ENCODE assay signal across 1 cellular context in the genomic region with DNA sequence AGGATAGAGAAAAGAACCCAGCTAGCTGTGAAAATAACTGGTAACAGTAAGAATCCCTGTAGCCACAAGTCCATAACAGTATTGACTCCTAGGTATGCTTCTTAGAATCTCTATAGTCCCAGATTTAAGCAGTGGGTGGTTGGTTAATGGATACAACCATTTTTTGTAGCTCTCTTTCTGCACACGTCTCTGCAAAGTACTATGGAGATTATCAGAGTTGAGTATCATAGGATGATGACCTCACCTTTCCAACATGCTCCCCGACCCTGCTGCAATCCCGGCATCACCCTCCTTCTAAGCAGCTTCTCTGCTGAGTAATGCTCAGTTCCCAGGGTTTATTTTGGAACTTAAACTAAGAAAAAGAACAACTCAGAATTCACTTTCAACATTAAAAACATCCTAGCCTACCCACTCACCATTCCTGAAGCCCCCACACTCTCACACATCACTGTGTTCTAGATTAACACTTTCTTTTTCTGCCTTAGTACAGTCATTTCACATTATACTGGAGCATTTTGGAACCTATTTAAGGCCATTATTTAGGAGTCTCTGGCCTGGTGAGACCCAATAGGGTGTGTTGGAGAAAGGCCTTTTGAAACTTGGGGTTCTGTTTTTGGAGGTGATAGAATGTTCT.
TF ChIP-seq lines count a peak whose summit lies in the region.

No MANE protein-coding gene starts in this region.

TF ChIP-seq in GM23338, 12 proteins besides CTCF, POLR2A, EP300 and RAD21 (continued from another document):
- TF ChIP-seq ZNF462 (CRISPR knock-in tag; IDR thresholded peaks at IDR 0.05) (no peak), ETS1 (IDR thresholded peaks at IDR 0.05) (no peak), ZNF331 (CRISPR knock-in tag; IDR thresholded peaks at IDR 0.05; ENCODE audit: low read depth) (no peak), ZNF114 (CRISPR knock-in tag; IDR thresholded peaks at IDR 0.05) (no peak), CREB1 (CRISPR knock-in tag; IDR thresholded peaks at IDR 0.05; ENCODE audit: low read depth) (no peak), REST (IDR thresholded peaks at IDR 0.05; ENCODE audit: unreplicated experiment) (no peak), EZH2phosphoT487 (IDR thresholded peaks at IDR 0.05; ENCODE audit: unreplicated experiment) (no peak)
